In genomic region chr17:62724398-62725146, GRCh38 we compare ENCODE assay signal across 8 cellular contexts.
DNase-seq lines count a peak whose midpoint lies in the region; ATAC-seq and TF ChIP-seq lines count a peak whose summit lies in the region.

No MANE protein-coding gene starts in this region.

- peak; percentile 13 for DNase-seq in activated gamma-delta T cell (lab: John Stamatoyannopoulos, UW)
- peak; percentile 53 for DNase-seq in prostate gland (ENCODE audit: low spot score)
- no peak for DNase-seq in ACHN
- DNase-seq in glutamatergic neuron = no peak
- no peak for DNase-seq in stomach

- intact Hi-C loops in prostate gland (cut with DNase I) (no loop called here), stomach (cut with DNase I; ENCODE audit: low total_unique reads) (no loop called here)

- H3K4me1 Mint-ChIP-seq in glutamatergic neuron (ENCODE audit: low read depth, unreplicated experiment) = peaks cover 34% of the 10 kb centered on the region

- TF ChIP-seq CTCF in OCI-LY3 (IDR thresholded peaks at IDR 0.05; ENCODE audit: low read depth, low read length) (no peak), prostate gland (IDR thresholded peaks at IDR 0.05) (no peak), glutamatergic neuron (IDR thresholded peaks at IDR 0.05; ENCODE audit: partially characterized antibody, unreplicated experiment) (no peak), stomach (IDR thresholded peaks at IDR 0.05) (no peak)

- H3K4me2 ChIP-seq in OCI-LY3 (ENCODE audit: low read length) = peak overlapping the region; percentile 77

- H2AFZ ChIP-seq in OCI-LY3 (ENCODE audit: low read depth, low read length) = peak overlapping the region; percentile 57; the same call in 1 of the 2 replicates

- peaks cover under 1% of the 10 kb centered on the region for H3K9me3 Mint-ChIP-seq in glutamatergic neuron (ENCODE audit: unreplicated experiment)

- no peaks in the 10 kb centered on the region for H4K20me1 ChIP-seq in OCI-LY3 (ENCODE audit: insufficient read depth, low read length)

- 32% methylated on average over 16 of the region's 16 CpGs for WGBS in prostate gland
- 58 to 72% (median 71%) methylated on average over 16 of the region's 16 CpGs for WGBS in stomach, 5 donors

- H3K36me3 Mint-ChIP-seq in glutamatergic neuron (ENCODE audit: unreplicated experiment) = peaks cover 4% of the 10 kb centered on the region

- H3K4me3 ChIP-seq in OCI-LY3 (ENCODE audit: low read length) (peak overlapping the region; percentile 55), prostate gland (no peak overlapping the region), stomach (no peak overlapping the region)

- no peak for TF ChIP-seq POLR2A in prostate gland (IDR thresholded peaks at IDR 0.05)
- no peak for TF ChIP-seq POLR2A in stomach (IDR thresholded peaks at IDR 0.05)

- H3K36me3 ChIP-seq in OCI-LY3 (replicated peaks; ENCODE audit: low read depth, low read length) (peaks cover 9% of the 10 kb centered on the region), prostate gland (no peaks in the 10 kb centered on the region), stomach (no peaks in the 10 kb centered on the region)

- no peak overlapping the region for H3K27ac Mint-ChIP-seq in glutamatergic neuron (ENCODE audit: unreplicated experiment)

- peak overlapping the region; percentile 80 for H3K27ac ChIP-seq in OCI-LY3 (ENCODE audit: low read length)
- no peak overlapping the region for H3K27ac ChIP-seq in prostate gland
- peak overlapping the region in 2 of 5 donors; percentile 5 to 34 for H3K27ac ChIP-seq in stomach

- H3K4me1 ChIP-seq in OCI-LY3 (ENCODE audit: low read length) (peaks cover 75% of the 10 kb centered on the region), prostate gland (replicated peaks) (no peaks in the 10 kb centered on the region), stomach (peaks cover 0 to 12% (median 4%) of the 10 kb centered on the region in 4 donors)

- H3K27me3 ChIP-seq in OCI-LY3 (ENCODE audit: low read depth, low read length) = no peaks in the 10 kb centered on the region
- no peaks in the 10 kb centered on the region for H3K27me3 ChIP-seq in prostate gland (replicated peaks; ENCODE audit: insufficient read depth)
- H3K27me3 ChIP-seq in stomach = no peaks in the 10 kb centered on the region

- peaks cover 2% of the 10 kb centered on the region for H3K27me3 Mint-ChIP-seq in glutamatergic neuron (ENCODE audit: unreplicated experiment)

- H3K9me3 ChIP-seq in OCI-LY3 (ENCODE audit: insufficient read depth, low read length) = no peaks in the 10 kb centered on the region
- H3K9me3 ChIP-seq in prostate gland = no peaks in the 10 kb centered on the region
- no peaks in the 10 kb centered on the region for H3K9me3 ChIP-seq in stomach

- H3K9ac ChIP-seq in OCI-LY3 (ENCODE audit: low read length) = peak overlapping the region; percentile 52

- in situ Hi-C loops in ACHN (cut with HindIII; ENCODE audit: low pct_ligation_motif_present, low pct_unique_long_range_greater_than_20kb, low sequenced_read_pairs) = no loop called here

- no peaks in the 10 kb centered on the region for H3K79me2 ChIP-seq in OCI-LY3 (ENCODE audit: low read length)

- no peak overlapping the region for H3K4me3 Mint-ChIP-seq in glutamatergic neuron (ENCODE audit: unreplicated experiment)

- ATAC-seq in GM18499 (IDR thresholded peaks at IDR 0.05; ENCODE audit: insufficient read depth, unreplicated experiment) (peak; percentile 84), HG02763 (IDR thresholded peaks at IDR 0.05; ENCODE audit: unreplicated experiment) (peak; percentile 95)

- TF ChIP-seq EP300 in stomach (IDR thresholded peaks at IDR 0.05) = no peak

Comparison
In these comparisons a context has a peak if more than half of its experiments do, and no peak if none do; other contexts are left out.
1. DNase-seq: peak in activated gamma-delta T cell (single experiment) and prostate gland (single experiment); none in ACHN (single experiment), glutamatergic neuron (single experiment) and stomach (single experiment).